ENCODE assay signal across 27 cellular contexts in the genomic region with DNA sequence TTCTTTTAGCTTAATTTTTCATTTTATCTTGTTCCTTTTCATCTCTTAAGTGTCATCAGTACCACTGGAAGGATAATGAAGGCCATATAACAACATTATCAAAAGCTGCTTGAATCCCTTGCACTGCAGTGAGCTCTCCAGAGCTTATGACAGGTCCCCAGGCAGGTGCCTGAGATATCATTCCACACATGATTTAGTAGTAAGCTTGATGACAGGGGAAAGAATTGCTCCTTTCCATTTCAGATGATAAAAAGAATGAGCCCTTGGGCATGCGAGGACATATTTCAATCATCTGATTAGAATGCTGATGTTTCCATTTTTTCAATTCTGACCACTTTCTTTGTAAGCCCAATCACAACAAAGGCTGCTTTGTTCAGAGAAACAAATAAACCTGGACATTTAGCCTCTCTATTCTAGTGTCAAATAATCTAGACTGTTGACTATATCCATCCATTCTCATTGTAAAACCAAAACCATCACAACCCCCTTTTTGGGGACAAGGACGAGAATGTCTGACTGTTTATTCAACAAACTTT.
"Had no signal": no experiment of that assay in that cellular context is flagged by ENCODE, and none has a peak within 500 bp of the region (broad histone marks: within the 10 kb centered on the region; RNA-seq: fewer than 3 reads in every experiment).

No MANE protein-coding gene starts in this region.

- H3K36me3 ChIP-seq: neural progenitor cell, ovary, right lobe of liver, sigmoid colon, stomach, thoracic aorta, thyroid gland, tibial nerve, upper lobe of left lung, vagina had no signal

- H3K9me3 Mint-ChIP-seq: nephron progenitor cell, neural progenitor cell had no signal

- H2AFZ ChIP-seq: neural progenitor cell, parathyroid adenoma had no signal

- H3K27ac Mint-ChIP-seq: natural killer cell treated with Interleukin-12 subunit alpha and Interleukin-12 subunit beta and Interleukin-15 and Interleukin-18, amount 100 ng/mL, for 72 hours; nephron progenitor cell; neural progenitor cell; progenitor cell of endocrine pancreas; stimulated activated effector memory CD8-positive, alpha-beta T cell treated with anti-CD3 and anti-CD28 coated beads, Interleukin-12 subunit alpha, Interleukin-12 subunit beta, amount 100 ng/mL, for 72 hours; stimulated activated naive B cell treated with anti-CD40 and anti-IgM and Interleukin-4, amounts not matched to agents 10 μg/mL and 1 μg/mL and 100 μg/mL, for 72 hours; stimulated activated naive CD8-positive, alpha-beta T cell treated with anti-CD3 and anti-CD28 coated beads, Interleukin-15, Interleukin-2, amounts not matched to agents 100 ng/mL and 50 ng/mL, for 24 hours had no signal

- H3K79me2 ChIP-seq: parathyroid adenoma had no signal

- DNase-seq: nephron progenitor cell; occipital lobe; ovary; posterior cingulate gyrus; psoas muscle; right cardiac atrium; right lobe of liver; sigmoid colon; small intestine; stimulated activated CD4-positive, alpha-beta T cell treated with anti-CD3 and anti-CD28 coated beads, Interleukin-15, amount 100 ng/mL, for 24 hours; stimulated activated CD4-positive, alpha-beta T cell treated with anti-CD3 and anti-CD28 coated beads, Interleukin-2, amount 100 ng/mL, for 24 hours; stimulated activated CD4-positive, alpha-beta T cell treated with anti-CD3 and anti-CD28 coated beads, Interleukin-2, amount 100 ng/mL, for 48 hours; stimulated activated CD4-positive, alpha-beta T cell treated with anti-CD3 and anti-CD28 coated beads, Interleukin-4, amount 100 ng/mL, for 24 hours; stimulated activated naive B cell treated with anti-CD40 and anti-IgM and Interleukin-4, amounts not matched to agents 10 μg/mL and 1 μg/mL and 100 μg/mL, for 72 hours; stimulated activated naive CD4-positive, alpha-beta T cell treated with Interleukin-2 at 50 U/mL for 16 hours; stomach; thyroid gland; upper lobe of left lung had no signal

- H3K27me3 ChIP-seq: neural progenitor cell, ovary, right lobe of liver, sigmoid colon, stomach, thyroid gland, tibial nerve, upper lobe of left lung, vagina had no signal

- H3K4me1 ChIP-seq: neural progenitor cell, parathyroid adenoma, psoas muscle, right lobe of liver, sigmoid colon, stomach, thyroid gland, tibial nerve, upper lobe of left lung, vagina had no signal

- H3K4me1 Mint-ChIP-seq: stimulated activated effector memory CD8-positive, alpha-beta T cell treated with anti-CD3 and anti-CD28 coated beads, Interleukin-12 subunit alpha, Interleukin-12 subunit beta, amount 100 ng/mL, for 72 hours; stimulated activated naive B cell treated with anti-CD40 and anti-IgM and Interleukin-4, amounts not matched to agents 10 μg/mL and 1 μg/mL and 100 μg/mL, for 72 hours had no signal

- H3K4me2 ChIP-seq: neural progenitor cell had no signal

- H3K27me3 Mint-ChIP-seq: natural killer cell treated with Interleukin-12 subunit alpha and Interleukin-12 subunit beta and Interleukin-15 and Interleukin-18, amount 100 ng/mL, for 72 hours; progenitor cell of endocrine pancreas; stimulated activated naive B cell treated with anti-CD40 and anti-IgM and Interleukin-4, amounts not matched to agents 10 μg/mL and 1 μg/mL and 100 μg/mL, for 72 hours; stimulated activated naive CD8-positive, alpha-beta T cell treated with anti-CD3 and anti-CD28 coated beads, Interleukin-15, Interleukin-2, amounts not matched to agents 100 ng/mL and 50 ng/mL, for 24 hours had no signal

- H3K36me3 Mint-ChIP-seq: neural progenitor cell; stimulated activated effector memory CD8-positive, alpha-beta T cell treated with anti-CD3 and anti-CD28 coated beads, Interleukin-12 subunit alpha, Interleukin-12 subunit beta, amount 100 ng/mL, for 72 hours; stimulated activated naive B cell treated with anti-CD40 and anti-IgM and Interleukin-4, amounts not matched to agents 10 μg/mL and 1 μg/mL and 100 μg/mL, for 72 hours had no signal

- H3K9ac ChIP-seq: neural progenitor cell, parathyroid adenoma had no signal

- H3K4me3 Mint-ChIP-seq: natural killer cell treated with Interleukin-12 subunit alpha and Interleukin-12 subunit beta and Interleukin-15 and Interleukin-18, amount 100 ng/mL, for 72 hours; nephron progenitor cell; neural progenitor cell; stimulated activated effector memory CD8-positive, alpha-beta T cell treated with anti-CD3 and anti-CD28 coated beads, Interleukin-12 subunit alpha, Interleukin-12 subunit beta, amount 100 ng/mL, for 72 hours; stimulated activated naive B cell treated with anti-CD40 and anti-IgM and Interleukin-4, amounts not matched to agents 10 μg/mL and 1 μg/mL and 100 μg/mL, for 72 hours; stimulated activated naive CD8-positive, alpha-beta T cell treated with anti-CD3 and anti-CD28 coated beads, Interleukin-15, Interleukin-2, amounts not matched to agents 100 ng/mL and 50 ng/mL, for 24 hours had no signal

- H3K9me3 ChIP-seq: ovary, psoas muscle, right lobe of liver, sigmoid colon, stomach, thoracic aorta, thyroid gland, tibial nerve, upper lobe of left lung, vagina had no signal

- H3K27ac ChIP-seq: neural progenitor cell, ovary, parathyroid adenoma, psoas muscle, right lobe of liver, sigmoid colon, stomach, thoracic aorta, thyroid gland, tibial nerve, upper lobe of left lung, vagina had no signal

- H3K4me3 ChIP-seq: neural progenitor cell, ovary, psoas muscle, right lobe of liver, sigmoid colon, stomach, thoracic aorta, thyroid gland, tibial nerve, upper lobe of left lung, vagina had no signal
